Comparison of ENCODE assay signal across 17 cellular contexts in genomic region chr13:30738946-30739528, GRCh38. TPM values are rescaled to one million over a fixed set of nuclear protein-coding genes. Genes with fewer than 3 reads are reported as not detected.
A peak's percentile ranks its signal among the peaks of the same experiment; 100 is the strongest.
DNase-seq lines count a peak whose midpoint lies in the region; ATAC-seq, FAIRE-seq and TF ChIP-seq lines count a peak whose summit lies in the region.
"Had no signal": no experiment of that assay in that cellular context is flagged by ENCODE, and none has a peak within 500 bp of the region (broad histone marks: within the 10 kb centered on the region; RNA-seq: fewer than 3 reads in every experiment).

No MANE protein-coding gene starts in this region.

- no peak for FAIRE-seq in astrocyte (lab: Jason Lieb, UNC)
- FAIRE-seq: GM18507 had no signal

- H3K27me3 ChIP-seq in CD4-positive, alpha-beta memory T cell (ENCODE audit: insufficient read depth, low read length): no peaks in the 10 kb centered on the region
- H3K27me3 ChIP-seq in astrocyte (ENCODE audit: insufficient read depth, low read length) (no peaks in the 10 kb centered on the region), hepatocyte (no peaks in the 10 kb centered on the region)

- WGBS in hepatocyte (ENCODE audit: low lambda C conversion rate, missing lambda C conversion rate): 79% methylated on average over 7 of the region's 7 CpGs

- H3K36me3 Mint-ChIP-seq in activated CD4-positive, alpha-beta T cell treated with anti-CD3 and anti-CD28 coated beads, Interleukin-2, amount 10 ng/mL, durations not matched to agents 24 days and 14 days (ENCODE audit: low read depth): peaks cover 15% of the 10 kb centered on the region
- peaks cover under 1 to 16% of the 10 kb centered on the region in 2 donors for H3K36me3 Mint-ChIP-seq in CD4-positive, alpha-beta memory T cell
- H3K36me3 Mint-ChIP-seq in astrocyte (ENCODE audit: low read depth, unreplicated experiment): no peaks in the 10 kb centered on the region
- H3K36me3 Mint-ChIP-seq in natural killer cell treated with Interleukin-12 subunit alpha and Interleukin-12 subunit beta and Interleukin-15 and Interleukin-18, amount 100 ng/mL, for 72 hours: peaks cover 17% of the 10 kb centered on the region

- no peak for DNase-seq in activated CD4-positive, alpha-beta T cell treated with anti-CD3 and anti-CD28 coated beads, Interleukin-2, amount 10 ng/mL, durations not matched to agents 24 days and 14 days
- no peak for DNase-seq in activated CD4-positive, alpha-beta T cell treated with anti-CD3 and anti-CD28 coated beads for 48 hours
- no peak for DNase-seq in CD4-positive, alpha-beta memory T cell
- DNase-seq in astrocyte (ENCODE audit: low read depth) (no peak), hepatocyte (ENCODE audit: low spot score) (no peak), cortex of kidney (lab: John Stamatoyannopoulos, UW) (no peak), NCI-H2196 treated with DMSO at 0.1 percent for 48 hours (lab: John Stamatoyannopoulos, UW; ENCODE audit: unreplicated experiment) (no peak)
- no peak for DNase-seq in natural killer cell treated with Interleukin-12 subunit alpha and Interleukin-12 subunit beta and Interleukin-15 and Interleukin-18, amount 100 ng/mL, for 72 hours (ENCODE audit: low spot score)
- DNase-seq: activated CD8-positive, alpha-beta memory T cell treated with anti-CD3 and anti-CD28 coated beads, Interleukin-2, amount 50 U/mL, for 48 hours; DMS 273 treated with DMSO at 0.1 percent for 48 hours; hippocampal formation; left cardiac atrium; NCI-H2081 treated with DMSO at 0.1 percent for 48 hours; right cardiac atrium; stimulated activated CD4-positive, alpha-beta T cell treated with anti-CD3 and anti-CD28 coated beads, Interleukin-4, amount 100 ng/mL, for 4 hours had no signal

- no peaks in the 10 kb centered on the region for H4K20me1 ChIP-seq in astrocyte (ENCODE audit: insufficient read depth, low read length)
- H4K20me1 ChIP-seq in hepatocyte (ENCODE audit: insufficient read depth, poor library complexity, severe bottlenecking): no peaks in the 10 kb centered on the region

- H2AFZ ChIP-seq in astrocyte (ENCODE audit: low read depth, low read length) (no peak overlapping the region), hepatocyte (no peak overlapping the region)

- CTCF ChIA-PET in CD4-positive, alpha-beta memory T cell (lab: Charles Lee; ENCODE audit: partially characterized antibody): interaction anchor here (1.0 to 2.1 kb wide), 9 partner anchors 26 to 123 kb away, joined by 3 to 6 read pairs (median 4); no protein-coding TSS in a partner anchor

- H3K27me3 Mint-ChIP-seq in activated CD4-positive, alpha-beta T cell treated with anti-CD3 and anti-CD28 coated beads, Interleukin-2, amount 10 ng/mL, durations not matched to agents 24 days and 14 days: no peaks in the 10 kb centered on the region
- H3K27me3 Mint-ChIP-seq in CD4-positive, alpha-beta memory T cell: no peaks in the 10 kb centered on the region
- H3K27me3 Mint-ChIP-seq in astrocyte (ENCODE audit: low read depth, unreplicated experiment): no peaks in the 10 kb centered on the region
- no peaks in the 10 kb centered on the region for H3K27me3 Mint-ChIP-seq in natural killer cell treated with Interleukin-12 subunit alpha and Interleukin-12 subunit beta and Interleukin-15 and Interleukin-18, amount 100 ng/mL, for 72 hours

- H3K27ac ChIP-seq in CD4-positive, alpha-beta memory T cell (ENCODE audit: low read depth, low read length): peak overlapping the region; percentile 47
- H3K27ac ChIP-seq in astrocyte (ENCODE audit: low read depth, low read length): no peak overlapping the region
- no peak overlapping the region for H3K27ac ChIP-seq in hepatocyte

- peaks cover 84% of the 10 kb centered on the region for H3K4me1 ChIP-seq in CD4-positive, alpha-beta memory T cell (ENCODE audit: insufficient read depth, low read length)
- H3K4me1 ChIP-seq in astrocyte (ENCODE audit: insufficient read depth, low read length): peaks cover 39% of the 10 kb centered on the region
- H3K4me1 ChIP-seq in hepatocyte (ENCODE audit: insufficient read depth): peaks cover 18% of the 10 kb centered on the region

- peaks cover 73% of the 10 kb centered on the region for H3K4me1 Mint-ChIP-seq in activated CD4-positive, alpha-beta T cell treated with anti-CD3 and anti-CD28 coated beads, Interleukin-2, amount 10 ng/mL, durations not matched to agents 24 days and 14 days
- H3K4me1 Mint-ChIP-seq in CD4-positive, alpha-beta memory T cell: peaks cover 55 to 90% (median 76%) of the 10 kb centered on the region in 4 donors
- H3K4me1 Mint-ChIP-seq in astrocyte (ENCODE audit: low read depth, unreplicated experiment): peaks cover 61% of the 10 kb centered on the region
- H3K4me1 Mint-ChIP-seq in natural killer cell treated with Interleukin-12 subunit alpha and Interleukin-12 subunit beta and Interleukin-15 and Interleukin-18, amount 100 ng/mL, for 72 hours (ENCODE audit: low read depth in 2 of 2): peaks cover 71 to 83% of the 10 kb centered on the region in 2 donors

- H3K9me2 ChIP-seq in hepatocyte (replicated peaks; ENCODE audit: insufficient read depth): no peaks in the 10 kb centered on the region

- H3K9ac ChIP-seq in astrocyte (ENCODE audit: low read length): no peak overlapping the region

- TF ChIP-seq CTCF in astrocyte (IDR thresholded peaks at IDR 0.05; ENCODE audit: insufficient read depth, low read depth, low read length) (no peak), hepatocyte (IDR thresholded peaks at IDR 0.05; ENCODE audit: poor library complexity) (no peak)

- peak overlapping the region; percentile 86 for H3K4me3 Mint-ChIP-seq in activated CD4-positive, alpha-beta T cell treated with anti-CD3 and anti-CD28 coated beads, Interleukin-2, amount 10 ng/mL, durations not matched to agents 24 days and 14 days
- peak overlapping the region in 7 of 8 donors; percentile 87 to 99 (median 98) for H3K4me3 Mint-ChIP-seq in CD4-positive, alpha-beta memory T cell
- no peak overlapping the region for H3K4me3 Mint-ChIP-seq in astrocyte (ENCODE audit: unreplicated experiment)
- peak overlapping the region; percentile 89 for H3K4me3 Mint-ChIP-seq in natural killer cell treated with Interleukin-12 subunit alpha and Interleukin-12 subunit beta and Interleukin-15 and Interleukin-18, amount 100 ng/mL, for 72 hours

- no peaks in the 10 kb centered on the region for H3K79me2 ChIP-seq in astrocyte (ENCODE audit: insufficient read depth, low read length)
- no peaks in the 10 kb centered on the region for H3K79me2 ChIP-seq in hepatocyte

- H3K4me2 ChIP-seq in astrocyte (ENCODE audit: low read length) (no peak overlapping the region), hepatocyte (no peak overlapping the region)

- POLR2A ChIA-PET in CD4-positive, alpha-beta memory T cell (lab: Charles Lee; ENCODE audit: partially characterized antibody): interaction anchor here (0.8 to 3.6 kb wide), 6 partner anchors 14 to 889 kb away, joined by 3 to 34 read pairs (median 4); partner anchors contain the start of genes UBE2L5, UBL3 and USPL1

- H3K27ac Mint-ChIP-seq in activated CD4-positive, alpha-beta T cell treated with anti-CD3 and anti-CD28 coated beads, Interleukin-2, amount 10 ng/mL, durations not matched to agents 24 days and 14 days: peak overlapping the region; percentile 88
- peak overlapping the region; percentile 81 to 98 (median 96) for H3K27ac Mint-ChIP-seq in CD4-positive, alpha-beta memory T cell
- peak overlapping the region; percentile 19 for H3K27ac Mint-ChIP-seq in astrocyte (ENCODE audit: unreplicated experiment)
- H3K27ac Mint-ChIP-seq in natural killer cell treated with Interleukin-12 subunit alpha and Interleukin-12 subunit beta and Interleukin-15 and Interleukin-18, amount 100 ng/mL, for 72 hours: peak overlapping the region; percentile 88 to 92

- H3K4me3 ChIP-seq in CD4-positive, alpha-beta memory T cell (ENCODE audit: low read length in 2 of 2): peak overlapping the region in 1 of 2 donors; percentile 25
- H3K4me3 ChIP-seq in astrocyte (ENCODE audit: insufficient read depth, low read depth, low read length) (no peak overlapping the region), hepatocyte (no peak overlapping the region)

- no peak for ATAC-seq in natural killer cell treated with Interleukin-12 subunit alpha and Interleukin-12 subunit beta and Interleukin-15 and Interleukin-18, amount 100 ng/mL, for 72 hours
- ATAC-seq: right cardiac atrium had no signal

- no peaks in the 10 kb centered on the region for H3K9me3 ChIP-seq in CD4-positive, alpha-beta memory T cell (ENCODE audit: control insufficient read depth in 1 of 2, low read length in 2 of 2)
- H3K9me3 ChIP-seq in astrocyte (ENCODE audit: insufficient read depth, low read depth, low read length) (no peaks in the 10 kb centered on the region), hepatocyte (ENCODE audit: low read depth) (no peaks in the 10 kb centered on the region)

- H3K36me3 ChIP-seq in CD4-positive, alpha-beta memory T cell (ENCODE audit: insufficient read depth, low read length): no peaks in the 10 kb centered on the region
- no peaks in the 10 kb centered on the region for H3K36me3 ChIP-seq in astrocyte (ENCODE audit: insufficient read depth, low read length)
- H3K36me3 ChIP-seq in hepatocyte (replicated peaks; ENCODE audit: insufficient read depth, low read depth): no peaks in the 10 kb centered on the region

- intact Hi-C loops in activated CD4-positive, alpha-beta T cell treated with anti-CD3 and anti-CD28 coated beads, Interleukin-2, amount 10 ng/mL, durations not matched to agents 24 days and 14 days (cut with micrococcal nuclease): no loop called here
- intact Hi-C loops in CD4-positive, alpha-beta memory T cell (cut with micrococcal nuclease): no loop called here

- no peaks in the 10 kb centered on the region for H3K9me3 Mint-ChIP-seq in activated CD4-positive, alpha-beta T cell treated with anti-CD3 and anti-CD28 coated beads, Interleukin-2, amount 10 ng/mL, durations not matched to agents 24 days and 14 days
- peaks cover 0 to 2% (median 0%) of the 10 kb centered on the region in 8 donors for H3K9me3 Mint-ChIP-seq in CD4-positive, alpha-beta memory T cell
- no peaks in the 10 kb centered on the region for H3K9me3 Mint-ChIP-seq in astrocyte (ENCODE audit: unreplicated experiment)
- H3K9me3 Mint-ChIP-seq in natural killer cell treated with Interleukin-12 subunit alpha and Interleukin-12 subunit beta and Interleukin-15 and Interleukin-18, amount 100 ng/mL, for 72 hours: peaks cover 3% of the 10 kb centered on the region

RNA-seq across cellular contexts. Expression of gene ALOX5AP, which starts 3.7 kb away (rescaled TPM):
- total RNA-seq in activated CD4-positive, alpha-beta T cell treated with anti-CD3 and anti-CD28 coated beads, Interleukin-2, amount 10 ng/mL, durations not matched to agents 24 days and 14 days: 33.3 and 33.4 TPM in 2 replicates
- 10 to 100 TPM; 53.7 to 54.0 TPM for total RNA-seq in CD4-positive, alpha-beta memory T cell
- polyA plus RNA-seq in CD4-positive, alpha-beta memory T cell: 100 to 1,000 TPM; 377 to 569 TPM
- total RNA-seq in astrocyte: 2.9 and 4.5 TPM in 2 replicates
- 100 to 1,000 TPM in 1 of 2 donors, 10 to 100 TPM in 1; 49.8 to 173 TPM for total RNA-seq in natural killer cell treated with Interleukin-12 subunit alpha and Interleukin-12 subunit beta and Interleukin-15 and Interleukin-18, amount 100 ng/mL, for 72 hours
- 3.3 and 7.5 TPM in 2 replicates for total RNA-seq in hepatocyte
- 10.1 and 17.2 TPM in 2 replicates for polyA plus RNA-seq in hepatocyte
- total RNA-seq: myocyte had no signal

Comparison
In these comparisons a context has a peak if more than half of its experiments do, and no peak if none do; other contexts are left out.
1. H3K27ac Mint-ChIP-seq: peak in every context shown above with its lines; median percentile 96 in CD4-positive, alpha-beta memory T cell; 90 in natural killer cell treated with Interleukin-12 subunit alpha and Interleukin-12 subunit beta and Interleukin-15 and Interleukin-18, amount 100 ng/mL, for 72 hours; 88 in activated CD4-positive, alpha-beta T cell treated with anti-CD3 and anti-CD28 coated beads, Interleukin-2, amount 10 ng/mL, durations not matched to agents 24 days and 14 days; 19 in astrocyte.